In the genomic region with DNA sequence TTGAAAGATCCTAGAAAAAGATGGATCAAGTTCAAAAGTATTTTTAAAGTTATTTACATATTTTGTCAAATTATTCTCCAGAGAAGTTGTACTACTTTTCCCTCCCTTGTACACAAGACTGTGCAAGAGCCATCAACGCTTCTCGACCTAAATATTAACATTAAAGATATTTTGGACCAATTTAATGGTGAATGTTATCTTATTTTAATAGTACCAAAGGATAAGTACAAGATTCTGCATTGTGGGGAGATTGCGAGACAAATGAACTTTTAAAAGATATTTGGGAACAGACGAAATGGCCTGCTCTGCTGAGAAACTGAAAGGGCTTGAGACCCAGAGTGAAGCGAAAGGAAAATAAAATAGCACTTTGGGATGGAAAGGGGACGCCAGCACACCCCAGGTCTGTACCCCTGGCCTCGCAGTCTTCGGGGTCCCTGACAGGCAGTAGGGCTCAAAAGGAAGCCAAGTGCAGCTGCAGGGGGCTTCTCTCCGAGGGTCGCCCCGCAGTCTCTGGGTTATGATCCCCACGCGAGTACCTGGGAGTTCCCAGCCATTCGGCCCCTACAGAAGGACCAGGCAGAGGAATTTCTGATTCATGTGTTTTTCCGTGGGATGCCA, we compare ENCODE assay signal across 8 cellular contexts.
DNase-seq lines count a peak whose midpoint lies in the region; ATAC-seq and TF ChIP-seq lines count a peak whose summit lies in the region.

No MANE protein-coding gene starts in this region.

- TF ChIP-seq CTCF in endothelial cell (IDR thresholded peaks at IDR 0.05; ENCODE audit: unreplicated experiment): no peak

- DNase-seq in endothelial cell (ENCODE audit: low spot score) (peak; percentile 4), sciatic nerve (ENCODE audit: low spot score) (no peak), islet precursor cell (no peak), NCI-H2227 (lab: John Stamatoyannopoulos, UW; ENCODE audit: unreplicated experiment) (no peak)
- no peak for DNase-seq in activated CD8-positive, alpha-beta memory T cell treated with anti-CD3 and anti-CD28 coated beads, Interleukin-2, amount 50 U/mL, for 4 hours
- DNase-seq in activated naive CD4-positive, alpha-beta T cell (lab: John Stamatoyannopoulos, UW): no peak

- H3K27me3 Mint-ChIP-seq in endothelial cell (ENCODE audit: unreplicated experiment): peaks cover 2% of the 10 kb centered on the region

- H3K4me3 Mint-ChIP-seq in endothelial cell (ENCODE audit: unreplicated experiment): peak overlapping the region; percentile 81

- intact Hi-C loops in sciatic nerve (cut with DNase I): loop anchor here (10.0 kb wide), 1 partner anchor 94 kb away; the partner anchor contains the start of gene VGLL3

- H3K36me3 Mint-ChIP-seq in endothelial cell (ENCODE audit: low read depth, unreplicated experiment): no peaks in the 10 kb centered on the region

- no peaks in the 10 kb centered on the region for H3K9me3 Mint-ChIP-seq in endothelial cell (ENCODE audit: unreplicated experiment)

- H3K4me1 Mint-ChIP-seq in endothelial cell (ENCODE audit: unreplicated experiment): no peaks in the 10 kb centered on the region

- H3K27ac Mint-ChIP-seq in endothelial cell (ENCODE audit: unreplicated experiment): no peak overlapping the region

- ATAC-seq in GM19035 (IDR thresholded peaks at IDR 0.05; ENCODE audit: unreplicated experiment): peak; percentile 22
- ATAC-seq in HG03457 (IDR thresholded peaks at IDR 0.05; ENCODE audit: unreplicated experiment): peak; percentile 20
- peak; percentile 52 for ATAC-seq in sciatic nerve
